Comparison of ENCODE assay signal across 1 cellular context in the genomic region with DNA sequence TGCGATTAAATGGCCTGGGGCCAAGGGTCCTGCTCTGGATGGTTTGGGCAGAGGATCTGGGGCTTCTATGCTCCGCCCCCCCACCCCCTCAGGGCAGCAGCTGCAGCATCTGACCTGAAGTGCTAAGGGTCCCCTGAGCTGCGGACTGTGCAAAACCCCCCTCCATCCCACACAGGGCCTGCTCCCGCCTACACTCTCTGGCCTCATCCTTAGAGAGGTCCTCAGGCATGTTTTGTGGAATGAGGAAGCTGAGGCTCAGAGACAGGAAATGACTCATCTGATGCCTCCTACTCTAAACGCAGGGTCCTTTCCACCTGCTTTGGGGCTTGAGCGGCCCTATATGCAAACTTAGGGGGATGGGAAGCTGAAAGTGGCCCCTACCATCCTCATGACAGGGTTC.
TF ChIP-seq lines count a peak whose summit lies in the region.

No MANE protein-coding gene starts in this region.

TF ChIP-seq in K562, 482 proteins besides CTCF, POLR2A, EP300 and RAD21 (continued from another document and continues in another):
- TF ChIP-seq, protein P1, sequence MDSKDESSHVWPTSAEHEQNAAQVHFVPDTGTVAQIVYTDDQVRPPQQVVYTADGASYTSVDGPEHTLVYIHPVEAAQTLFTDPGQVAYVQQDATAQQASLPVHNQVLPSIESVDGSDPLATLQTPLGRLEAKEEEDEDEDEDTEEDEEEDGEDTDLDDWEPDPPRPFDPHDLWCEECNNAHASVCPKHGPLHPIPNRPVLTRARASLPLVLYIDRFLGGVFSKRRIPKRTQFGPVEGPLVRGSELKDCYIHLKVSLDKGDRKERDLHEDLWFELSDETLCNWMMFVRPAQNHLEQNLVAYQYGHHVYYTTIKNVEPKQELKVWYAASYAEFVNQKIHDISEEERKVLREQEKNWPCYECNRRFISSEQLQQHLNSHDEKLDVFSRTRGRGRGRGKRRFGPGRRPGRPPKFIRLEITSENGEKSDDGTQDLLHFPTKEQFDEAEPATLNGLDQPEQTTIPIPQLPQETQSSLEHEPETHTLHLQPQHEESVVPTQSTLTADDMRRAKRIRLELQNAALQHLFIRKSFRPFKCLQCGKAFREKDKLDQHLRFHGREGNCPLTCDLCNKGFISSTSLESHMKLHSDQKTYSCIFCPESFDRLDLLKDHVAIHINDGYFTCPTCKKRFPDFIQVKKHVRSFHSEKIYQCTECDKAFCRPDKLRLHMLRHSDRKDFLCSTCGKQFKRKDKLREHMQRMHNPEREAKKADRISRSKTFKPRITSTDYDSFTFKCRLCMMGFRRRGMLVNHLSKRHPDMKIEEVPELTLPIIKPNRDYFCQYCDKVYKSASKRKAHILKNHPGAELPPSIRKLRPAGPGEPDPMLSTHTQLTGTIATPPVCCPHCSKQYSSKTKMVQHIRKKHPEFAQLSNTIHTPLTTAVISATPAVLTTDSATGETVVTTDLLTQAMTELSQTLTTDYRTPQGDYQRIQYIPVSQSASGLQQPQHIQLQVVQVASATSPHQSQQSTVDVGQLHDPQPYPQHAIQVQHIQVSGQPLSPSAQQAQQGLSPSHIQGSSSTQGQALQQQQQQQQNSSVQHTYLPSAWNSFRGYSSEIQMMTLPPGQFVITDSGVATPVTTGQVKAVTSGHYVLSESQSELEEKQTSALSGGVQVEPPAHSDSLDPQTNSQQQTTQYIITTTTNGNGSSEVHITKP (IDR thresholded peaks at IDR 0.05; ENCODE audit: partially characterized antibody) = peak; percentile 33
- TF ChIP-seq NFATC3 (IDR thresholded peaks at IDR 0.05) = no peak
- no peak for TF ChIP-seq SIX5 (IDR thresholded peaks at IDR 0.05; ENCODE audit: borderline replicate concordance in 1 of 2, insufficient read depth in 1 of 2, low read depth in 1 of 2, low read length in 2 of 2)
- TF ChIP-seq KDM1A (IDR thresholded peaks at IDR 0.05) = 0 out of 4 replicates have a peak, but pooled peaks of 1 of the 2 experiments have one; percentile 14
- TF ChIP-seq NCOA6 (IDR thresholded peaks at IDR 0.05) = no peak
- TF ChIP-seq HOMEZ (CRISPR knock-in tag; IDR thresholded peaks at IDR 0.05) = no peak
- no peak for TF ChIP-seq CREB1 (IDR thresholded peaks at IDR 0.05)
- TF ChIP-seq CREB1 (CRISPR knock-in tag; IDR thresholded peaks at IDR 0.05) = no peak
- TF ChIP-seq, protein P2, sequence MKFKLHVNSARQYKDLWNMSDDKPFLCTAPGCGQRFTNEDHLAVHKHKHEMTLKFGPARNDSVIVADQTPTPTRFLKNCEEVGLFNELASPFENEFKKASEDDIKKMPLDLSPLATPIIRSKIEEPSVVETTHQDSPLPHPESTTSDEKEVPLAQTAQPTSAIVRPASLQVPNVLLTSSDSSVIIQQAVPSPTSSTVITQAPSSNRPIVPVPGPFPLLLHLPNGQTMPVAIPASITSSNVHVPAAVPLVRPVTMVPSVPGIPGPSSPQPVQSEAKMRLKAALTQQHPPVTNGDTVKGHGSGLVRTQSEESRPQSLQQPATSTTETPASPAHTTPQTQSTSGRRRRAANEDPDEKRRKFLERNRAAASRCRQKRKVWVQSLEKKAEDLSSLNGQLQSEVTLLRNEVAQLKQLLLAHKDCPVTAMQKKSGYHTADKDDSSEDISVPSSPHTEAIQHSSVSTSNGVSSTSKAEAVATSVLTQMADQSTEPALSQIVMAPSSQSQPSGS (CRISPR knock-in tag; IDR thresholded peaks at IDR 0.05) = no peak
- TF ChIP-seq, protein P3, sequence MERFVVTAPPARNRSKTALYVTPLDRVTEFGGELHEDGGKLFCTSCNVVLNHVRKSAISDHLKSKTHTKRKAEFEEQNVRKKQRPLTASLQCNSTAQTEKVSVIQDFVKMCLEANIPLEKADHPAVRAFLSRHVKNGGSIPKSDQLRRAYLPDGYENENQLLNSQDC (CRISPR knock-in tag; IDR thresholded peaks at IDR 0.05) = no peak
- TF ChIP-seq HOXB6 (CRISPR knock-in tag; IDR thresholded peaks at IDR 0.05; ENCODE audit: borderline replicate concordance) = no peak
- no peak for TF ChIP-seq ZNF24 (IDR thresholded peaks at IDR 0.05)
- no peak for TF ChIP-seq ZNF511 (CRISPR knock-in tag; IDR thresholded peaks at IDR 0.05)
- no peak for TF ChIP-seq PPARD (CRISPR knock-in tag; IDR thresholded peaks at IDR 0.05)
- TF ChIP-seq POLR2B (IDR thresholded peaks at IDR 0.05; ENCODE audit: low read depth, partially characterized antibody) = no peak
- no peak for TF ChIP-seq RFX7 (CRISPR knock-in tag; IDR thresholded peaks at IDR 0.05)
- TF ChIP-seq JUN (IDR thresholded peaks at IDR 0.05; ENCODE audit: borderline replicate concordance, low read depth, low read length) = peak; percentile 83
- TF ChIP-seq JUN (CRISPR knock-in tag; IDR thresholded peaks at IDR 0.05; ENCODE audit: borderline replicate concordance) = no peak
- TF ChIP-seq STAG1 (CRISPR knock-in tag; IDR thresholded peaks at IDR 0.05; ENCODE audit: borderline replicate concordance) = no peak
- no peak for TF ChIP-seq RBBP5 (IDR thresholded peaks at IDR 0.05; ENCODE audit: borderline replicate concordance, insufficient read depth, low read length, poor library complexity, severe bottlenecking)
- no peak for TF ChIP-seq MGA (IDR thresholded peaks at IDR 0.05)
- no peak for TF ChIP-seq NR2C2 (CRISPR knock-in tag; IDR thresholded peaks at IDR 0.05)
- no peak for TF ChIP-seq NR2C2 (tag; IDR thresholded peaks at IDR 0.05)
- no peak for TF ChIP-seq ZZZ3 (IDR thresholded peaks at IDR 0.05)
- TF ChIP-seq PTRF (tag; IDR thresholded peaks at IDR 0.05) = no peak
- no peak for TF ChIP-seq TCF7L2 (IDR thresholded peaks at IDR 0.05; ENCODE audit: low read depth, low read length)
- no peak for TF ChIP-seq OTX1 (CRISPR knock-in tag; IDR thresholded peaks at IDR 0.05)
- TF ChIP-seq, protein P4, sequence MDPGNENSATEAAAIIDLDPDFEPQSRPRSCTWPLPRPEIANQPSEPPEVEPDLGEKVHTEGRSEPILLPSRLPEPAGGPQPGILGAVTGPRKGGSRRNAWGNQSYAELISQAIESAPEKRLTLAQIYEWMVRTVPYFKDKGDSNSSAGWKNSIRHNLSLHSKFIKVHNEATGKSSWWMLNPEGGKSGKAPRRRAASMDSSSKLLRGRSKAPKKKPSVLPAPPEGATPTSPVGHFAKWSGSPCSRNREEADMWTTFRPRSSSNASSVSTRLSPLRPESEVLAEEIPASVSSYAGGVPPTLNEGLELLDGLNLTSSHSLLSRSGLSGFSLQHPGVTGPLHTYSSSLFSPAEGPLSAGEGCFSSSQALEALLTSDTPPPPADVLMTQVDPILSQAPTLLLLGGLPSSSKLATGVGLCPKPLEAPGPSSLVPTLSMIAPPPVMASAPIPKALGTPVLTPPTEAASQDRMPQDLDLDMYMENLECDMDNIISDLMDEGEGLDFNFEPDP (CRISPR knock-in tag; IDR thresholded peaks at IDR 0.05) = no peak
- no peak for TF ChIP-seq FUS (optimal IDR thresholded peaks at IDR 0.05; ENCODE audit: low read depth, low read length)
- TF ChIP-seq NFXL1 (CRISPR knock-in tag; IDR thresholded peaks at IDR 0.05) = no peak
- no peak for TF ChIP-seq DACH1 (IDR thresholded peaks at IDR 0.05; ENCODE audit: partially characterized antibody)
- no peak for TF ChIP-seq PREB (CRISPR knock-in tag; IDR thresholded peaks at IDR 0.05)
- no peak for TF ChIP-seq SFPQ (IDR thresholded peaks at IDR 0.05; ENCODE audit: low read depth, low read length)
